ENCODE assay signal across 7 cellular contexts in genomic region chr19:55605637-55606470, GRCh38. TPM values are rescaled to one million over a fixed set of nuclear protein-coding genes. Genes with fewer than 3 reads are reported as not detected.
DNase-seq lines count a peak whose midpoint lies in the region; ATAC-seq and TF ChIP-seq lines count a peak whose summit lies in the region.

TSS of gene ZNF865 (plus strand) at chr19:55605647. CDS start at chr19:55613619, 7,972 bp downstream.

- WGBS in liver = under 1% methylated on average over 44 of the region's 44 CpGs

- CTCF ChIA-PET in activated CD4-positive, alpha-beta T cell treated with anti-CD3 and anti-CD28 coated beads, Interleukin-2, amount 10 ng/mL, durations not matched to agents 7 days and 5 days (lab: Charles Lee) = interaction anchor here (0.5 to 3.6 kb wide), 16 partner anchors 9 to 1754 kb away, joined by 3 to 30 read pairs (median 5); partner anchors contain the start of genes U2AF2 and ZNF784

- peak within 1 kb of the TSS; percentile 93 for H3K4me3 Mint-ChIP-seq in activated CD4-positive, alpha-beta T cell treated with anti-CD3 and anti-CD28 coated beads, Interleukin-2, amount 10 ng/mL, durations not matched to agents 7 days and 5 days

- ATAC-seq in HG03175 (IDR thresholded peaks at IDR 0.05; ENCODE audit: unreplicated experiment) = peak; percentile 37

- in situ Hi-C loops in GM13977 (cut with MboI; ENCODE audit: low pct_unique_long_range_greater_than_20kb, low sequenced_read_pairs, unreplicated experiment) = loop anchor here (25.0 kb wide), 1 partner anchor 1144 kb away; the partner anchor contains the start of genes CDC42EP5 and LENG9

- peaks cover 0 to 8% (median 2%) of the 10 kb centered on the region in 4 donors for H3K36me3 ChIP-seq in liver (ENCODE audit: control insufficient read depth in 4 of 4, insufficient read depth in 3 of 4, low read depth in 1 of 4, low read length in 3 of 4)

- H3K9ac ChIP-seq in liver (ENCODE audit: low read depth in 1 of 2, low read length in 2 of 2) = peak within 1 kb of the TSS; percentile 77 to 78

- H3K27me3 ChIP-seq in liver (ENCODE audit: control insufficient read depth in 4 of 4, insufficient read depth in 4 of 4, low read length in 3 of 4) = no peaks in the 10 kb centered on the region

- TF ChIP-seq RAD21 in liver (IDR thresholded peaks at IDR 0.05) = peak; percentile 83 to 86

- peak within 1 kb of the TSS; percentile 92 for H3K27ac ChIP-seq in liver (ENCODE audit: low read depth in 1 of 2, low read length in 2 of 2)

- H3K9me3 Mint-ChIP-seq in activated CD4-positive, alpha-beta T cell treated with anti-CD3 and anti-CD28 coated beads, Interleukin-2, amount 10 ng/mL, durations not matched to agents 7 days and 5 days = no peaks in the 10 kb centered on the region

- H3K27ac Mint-ChIP-seq in activated CD4-positive, alpha-beta T cell treated with anti-CD3 and anti-CD28 coated beads, Interleukin-2, amount 10 ng/mL, durations not matched to agents 7 days and 5 days = peak within 1 kb of the TSS; percentile 96

- TF ChIP-seq CTCF in GM13977 (IDR thresholded peaks at IDR 0.05; ENCODE audit: extremely low read depth, insufficient read depth, missing control alignments) (peak; percentile 84), liver (IDR thresholded peaks at IDR 0.05; ENCODE audit: low read depth, low read length, missing input control) (peak; percentile 60)

- H3K27me3 Mint-ChIP-seq in activated CD4-positive, alpha-beta T cell treated with anti-CD3 and anti-CD28 coated beads, Interleukin-2, amount 10 ng/mL, durations not matched to agents 7 days and 5 days = no peaks in the 10 kb centered on the region

- peak within 1 kb of the TSS; percentile 76 to 91 (median 91) for H3K4me3 ChIP-seq in liver (ENCODE audit: low read depth in 1 of 3, low read length in 3 of 3)

- POLR2A ChIA-PET in activated CD4-positive, alpha-beta T cell treated with anti-CD3 and anti-CD28 coated beads, Interleukin-2, amount 10 ng/mL, durations not matched to agents 7 days and 5 days (lab: Charles Lee) = no interaction called here

- peaks cover 32% of the 10 kb centered on the region for H3K36me3 Mint-ChIP-seq in activated CD4-positive, alpha-beta T cell treated with anti-CD3 and anti-CD28 coated beads, Interleukin-2, amount 10 ng/mL, durations not matched to agents 7 days and 5 days (ENCODE audit: low read depth)

- DNase-seq in GM13977 (ENCODE audit: low spot score) = peak; percentile 83
- peak; percentile 68 for DNase-seq in NCI-H510A treated with DMSO at 0.1 percent for 48 hours (lab: John Stamatoyannopoulos, UW)
- peak; percentile 76 for DNase-seq in activated CD4-positive, alpha-beta T cell treated with anti-CD3 and anti-CD28 coated beads, Interleukin-2, amount 10 ng/mL, durations not matched to agents 7 days and 5 days
- peak; percentile 55 to 88 for DNase-seq in dermis microvascular lymphatic vessel endothelial cell (ENCODE audit: low read depth in 2 of 2)
- DNase-seq in stimulated activated CD4-positive, alpha-beta T cell treated with anti-CD3 and anti-CD28 coated beads, Interleukin-4, amount 100 ng/mL, for 1 hour = peak; percentile 71

- no peaks in the 10 kb centered on the region for H3K9me3 ChIP-seq in liver (ENCODE audit: control insufficient read depth in 4 of 4, low read length in 3 of 4)

- H3K4me1 ChIP-seq in liver (ENCODE audit: control insufficient read depth in 4 of 4, insufficient read depth in 4 of 4, low read length in 3 of 4) = peaks cover 0 to 24% (median 20%) of the 10 kb centered on the region in 4 donors

- peaks cover 59% of the 10 kb centered on the region for H3K4me1 Mint-ChIP-seq in activated CD4-positive, alpha-beta T cell treated with anti-CD3 and anti-CD28 coated beads, Interleukin-2, amount 10 ng/mL, durations not matched to agents 7 days and 5 days

TF ChIP-seq in liver, 16 proteins besides CTCF, POLR2A, EP300 and RAD21:
- TF ChIP-seq EGR1 (IDR thresholded peaks at IDR 0.05; ENCODE audit: low read depth in 2 of 2) (no peak), RXRA (IDR thresholded peaks at IDR 0.05) (no peak), NR2F2 (IDR thresholded peaks at IDR 0.05) (no peak), YY1 (IDR thresholded peaks at IDR 0.05) (no peak), JUND (IDR thresholded peaks at IDR 0.05) (no peak), REST (IDR thresholded peaks at IDR 0.05) (no peak), MAX (IDR thresholded peaks at IDR 0.05) (no peak), FOXA1 (IDR thresholded peaks at IDR 0.05) (no peak), HNF4G (IDR thresholded peaks at IDR 0.05) (no peak), FOXA2 (IDR thresholded peaks at IDR 0.05) (no peak), GABPA (IDR thresholded peaks at IDR 0.05 in 1 of 2, conservative IDR thresholded peaks at IDR 0.05 in 1 of 2) (peak in 1 of 2 donors; percentile 45), ZBTB33 (IDR thresholded peaks at IDR 0.05) (no peak), HNF4A (conservative IDR thresholded peaks at IDR 0.05) (no peak), SP1 (IDR thresholded peaks at IDR 0.05) (peak; percentile 18), TAF1 (conservative IDR thresholded peaks at IDR 0.05) (no peak)
TF ChIP-seq in liver: peak in this region for 2.

RNA-seq across cellular contexts. Expression of gene ZNF865, which starts in this region (rescaled TPM):
- total RNA-seq in activated CD4-positive, alpha-beta T cell treated with anti-CD3 and anti-CD28 coated beads, Interleukin-2, amount 10 ng/mL, durations not matched to agents 7 days and 5 days = 10 to 100 TPM; 14.2 TPM
- total RNA-seq in dermis microvascular lymphatic vessel endothelial cell (0.39 and 1.5 TPM in 2 replicates), liver (1 to 10 TPM; 1.4 to 1.8 TPM)
- 1 to 10 TPM in 1 of 2 donors, under 1 TPM in 1; 0.38 to 3.1 TPM for polyA plus RNA-seq in liver

Comparison
In these comparisons a context has a peak if more than half of its experiments do, and no peak if none do; other contexts are left out.
1. Peak in every context shown above with its lines: DNase-seq, ATAC-seq, H3K4me3 ChIP-seq and H3K27ac ChIP-seq.